Comparison of ENCODE assay signal across 13 cellular contexts in the genomic region with DNA sequence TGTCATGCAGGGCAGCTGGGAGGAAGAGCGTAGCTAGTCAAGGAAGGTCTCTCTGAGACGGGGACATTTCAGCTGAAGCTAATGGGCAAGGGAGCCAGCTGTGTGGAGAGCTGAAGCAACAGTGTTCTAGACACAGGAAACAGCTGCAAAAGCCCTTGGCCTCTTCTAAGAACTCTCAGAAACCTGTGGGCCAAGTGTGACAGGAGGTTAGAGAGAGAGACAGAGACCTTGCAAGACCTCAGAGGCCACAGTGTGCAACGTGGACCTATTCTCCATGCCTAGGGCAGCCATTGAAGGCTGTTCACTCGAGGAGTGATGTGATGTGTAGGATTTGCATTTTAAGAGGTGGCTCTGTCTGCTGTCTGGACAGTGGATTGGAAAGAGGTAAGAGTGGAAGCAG. TPM values are rescaled to one million over a fixed set of nuclear protein-coding genes. Genes with fewer than 3 reads are reported as not detected.
DNase-seq lines count a peak whose midpoint lies in the region; ATAC-seq and TF ChIP-seq lines count a peak whose summit lies in the region.
"Had no signal": no experiment of that assay in that cellular context is flagged by ENCODE, and none has a peak within 500 bp of the region (broad histone marks: within the 10 kb centered on the region; RNA-seq: fewer than 3 reads in every experiment).

No MANE protein-coding gene starts in this region.

- TF ChIP-seq CTCF in CD4-positive, alpha-beta T cell (IDR thresholded peaks at IDR 0.05), result no peak
- no peak for TF ChIP-seq CTCF in GM13976 (IDR thresholded peaks at IDR 0.05; ENCODE audit: borderline replicate concordance, control extremely low read depth, extremely low read depth, insufficient read depth, missing control alignments)
- TF ChIP-seq CTCF in esophagus squamous epithelium (IDR thresholded peaks at IDR 0.05), result no peak

- H3K4me1 ChIP-seq in SJCRH30 (peaks cover 7% of the 10 kb centered on the region; the same call in 1 of the 2 replicates), esophagus squamous epithelium (no peaks in the 10 kb centered on the region)

- POLR2A ChIA-PET in CD4-positive, alpha-beta T cell (lab: Charles Lee), result no interaction called here

- DNase-seq in CD4-positive, alpha-beta T cell, result no peak
- DNase-seq in GM13976 (ENCODE audit: low spot score) (peak; percentile 40), SJCRH30 (peak; percentile 33 to 58), left ventricle myocardium superior (no peak), esophagus squamous epithelium (lab: John Stamatoyannopoulos, UW) (no peak), NCI-H446 (lab: John Stamatoyannopoulos, UW) (no peak), anterior cingulate cortex (lab: John Stamatoyannopoulos, UW) (no peak), NCI-H748 treated with DMSO at 0.1 percent for 48 hours (lab: John Stamatoyannopoulos, UW) (no peak)
- DNase-seq: brain microvascular endothelial cell; GOT3; NCI-H187 treated with DMSO at 0.1 percent for 48 hours; stimulated activated CD4-positive, alpha-beta T cell treated with anti-CD3 and anti-CD28 coated beads, Interleukin-2, amount 100 ng/mL, for 48 hours had no signal

- peaks cover 76% of the 10 kb centered on the region for H3K36me3 Mint-ChIP-seq in CD4-positive, alpha-beta T cell (ENCODE audit: low read depth)

- peaks cover 36% of the 10 kb centered on the region for H3K4me1 Mint-ChIP-seq in CD4-positive, alpha-beta T cell (ENCODE audit: low read depth)
- H3K4me1 Mint-ChIP-seq: mesothelial cell of epicardium had no signal

- H3K27me3 ChIP-seq in CD4-positive, alpha-beta T cell (ENCODE audit: control insufficient read depth, insufficient read depth, low read length), result no peaks in the 10 kb centered on the region
- H3K27me3 ChIP-seq in SJCRH30 (no peaks in the 10 kb centered on the region), esophagus squamous epithelium (no peaks in the 10 kb centered on the region)
- H3K27me3 ChIP-seq: brain microvascular endothelial cell had no signal

- no peak overlapping the region for H3K27ac ChIP-seq in CD4-positive, alpha-beta T cell (ENCODE audit: low read depth, low read length)
- H3K27ac ChIP-seq in SJCRH30 (peak overlapping the region; percentile 36; the same call in 1 of the 2 replicates), esophagus squamous epithelium (no peak overlapping the region)
- H3K27ac ChIP-seq: brain microvascular endothelial cell had no signal

- 56 to 75% methylated on average over 4 of the region's 4 CpGs for WGBS in esophagus squamous epithelium, 2 donors

- no peaks in the 10 kb centered on the region for H3K9me3 ChIP-seq in CD4-positive, alpha-beta T cell (ENCODE audit: control insufficient read depth, low read length)
- H3K9me3 ChIP-seq in SJCRH30 (replicated peaks) (no peaks in the 10 kb centered on the region), esophagus squamous epithelium (no peaks in the 10 kb centered on the region)

- no peak for ATAC-seq in CD4-positive, alpha-beta T cell (ENCODE audit: poor library complexity)
- peak; percentile 62 for ATAC-seq in left ventricle myocardium superior

- H3K4me3 Mint-ChIP-seq in CD4-positive, alpha-beta T cell, result no peak overlapping the region
- H3K4me3 Mint-ChIP-seq: mesothelial cell of epicardium had no signal

- no peaks in the 10 kb centered on the region for H3K36me3 ChIP-seq in SJCRH30
- peaks cover 0 to 34% (median 0%) of the 10 kb centered on the region in 3 donors for H3K36me3 ChIP-seq in esophagus squamous epithelium
- H3K36me3 ChIP-seq: brain microvascular endothelial cell had no signal

- H3K4me3 ChIP-seq in SJCRH30 (no peak overlapping the region), esophagus squamous epithelium (no peak overlapping the region)

- no peaks in the 10 kb centered on the region for H3K27me3 Mint-ChIP-seq in CD4-positive, alpha-beta T cell

- in situ Hi-C loops in GM13976 (cut with MboI; ENCODE audit: low sequenced_read_pairs, unreplicated experiment), result no loop called here

- peak overlapping the region; percentile 40 for H3K27ac Mint-ChIP-seq in CD4-positive, alpha-beta T cell
- H3K27ac Mint-ChIP-seq: mesothelial cell of epicardium had no signal

- intact Hi-C loops in CD4-positive, alpha-beta T cell (cut with DNase I, micrococcal nuclease), result no loop called here
- intact Hi-C loops in left ventricle myocardium superior (cut with micrococcal nuclease) (no loop called here), esophagus squamous epithelium (cut with DNase I) (no loop called here)

- CTCF ChIA-PET in CD4-positive, alpha-beta T cell (lab: Charles Lee), result interaction anchor here (0.8 kb wide), 1 partner anchor 21 kb away, joined by 3 read pairs; no protein-coding TSS in a partner anchor

- no peaks in the 10 kb centered on the region for H3K9me3 Mint-ChIP-seq in CD4-positive, alpha-beta T cell
- H3K9me3 Mint-ChIP-seq: mesothelial cell of epicardium had no signal

- TF ChIP-seq POLR2A in esophagus squamous epithelium (IDR thresholded peaks at IDR 0.05), result no peak

RNA-seq across cellular contexts. Expression of gene TNRC6B, which starts 48.7 kb away (rescaled TPM):
- total RNA-seq in CD4-positive, alpha-beta T cell, result 100 to 1,000 TPM; 110 to 111 TPM
- 16.4 and 19.7 TPM in 2 replicates for total RNA-seq in SJCRH30 (2014; rRNA removed; shearing (Covaris generic))
- total RNA-seq in left ventricle myocardium superior, result 49.3 TPM
- total RNA-seq in esophagus squamous epithelium, result 10 to 100 TPM; 20.7 to 36.5 (median 26.9) TPM

Comparison
In these comparisons a context has a peak if more than half of its experiments do, and no peak if none do; other contexts are left out.
1. DNase-seq: peak in GM13976 (single experiment) and SJCRH30 (2 of 2); none in CD4-positive, alpha-beta T cell (0 of 10), left ventricle myocardium superior (single experiment), esophagus squamous epithelium (single experiment), NCI-H446 (0 of 2), anterior cingulate cortex (0 of 58) and NCI-H748 treated with DMSO at 0.1 percent for 48 hours (single experiment).